ENCODE assay signal across 1 cellular context in the genomic region with DNA sequence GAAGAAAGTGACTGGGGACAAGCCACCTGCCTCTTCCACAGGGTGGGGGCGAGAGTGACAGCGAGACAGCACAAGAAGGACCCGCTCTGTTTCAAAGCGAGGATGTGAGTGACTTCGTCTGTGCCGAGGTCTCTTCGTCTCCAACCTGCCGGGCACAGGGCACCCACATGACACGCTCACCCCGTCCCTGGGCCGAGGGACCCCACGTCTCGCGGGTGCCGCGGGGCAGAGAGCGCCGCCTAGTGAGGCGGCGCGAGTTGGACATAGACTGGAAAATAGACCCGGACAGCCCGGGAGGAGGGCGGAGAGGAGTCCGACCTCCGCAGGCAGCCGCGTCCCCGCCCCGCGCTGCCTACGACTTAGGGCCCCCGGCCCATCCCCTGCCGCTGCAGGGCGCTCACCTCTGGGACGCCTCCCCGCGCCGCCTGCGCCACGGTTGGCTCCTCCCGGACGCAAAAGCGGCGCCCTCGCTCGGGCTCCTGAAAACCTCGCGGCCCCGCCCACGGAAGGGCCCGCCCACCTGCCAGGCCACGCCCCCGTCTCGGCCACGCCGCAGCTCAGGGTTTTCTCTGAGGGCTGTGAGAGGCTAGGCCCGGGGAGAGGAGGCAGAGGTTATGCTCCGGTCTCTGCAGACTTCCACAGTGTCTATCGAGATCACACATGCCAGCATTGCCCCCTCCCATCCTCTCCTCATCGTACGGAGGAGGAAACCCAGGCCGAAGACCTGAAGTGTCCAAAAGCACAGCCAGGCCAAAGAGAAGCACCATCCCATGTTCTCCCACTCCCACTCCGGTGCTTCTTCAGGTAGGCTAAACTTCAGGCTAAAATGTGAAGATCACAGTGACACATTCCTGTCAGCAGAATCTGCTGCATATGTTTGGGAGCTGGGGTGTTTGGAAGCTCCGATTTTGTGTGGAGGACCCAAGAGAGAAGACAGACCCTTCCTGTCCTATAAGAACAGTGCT.
TF ChIP-seq lines count a peak whose summit lies in the region.

Gene TLR5 (minus strand): TSS at position 454 of the 965 bp plus-strand sequence. CDS start 30,217 bp downstream, outside the sequence.

TF ChIP-seq in endothelial cell of umbilical vein, 7 proteins besides CTCF, POLR2A, EP300 and RAD21 (continued from another document):
- TF ChIP-seq FOS (IDR thresholded peaks at IDR 0.05; ENCODE audit: borderline replicate concordance, insufficient read depth, low read length) (no peak), EZH2 (IDR thresholded peaks at IDR 0.05; ENCODE audit: borderline replicate concordance, low read depth, low read length, severe bottlenecking) (no peak), GATA2 (IDR thresholded peaks at IDR 0.05; ENCODE audit: insufficient read depth, insufficient read length, low read depth, low read length) (no peak), JUN (IDR thresholded peaks at IDR 0.05; ENCODE audit: borderline replicate concordance, insufficient read depth, insufficient read length, low read depth) (no peak), MAX (IDR thresholded peaks at IDR 0.05; ENCODE audit: insufficient read depth, insufficient read length) (no peak), POLR2AphosphoS5 (IDR thresholded peaks at IDR 0.05; ENCODE audit: insufficient read depth, low read depth, low read length) (no peak)
